ENCODE assay signal across 8 cellular contexts in the genomic region with DNA sequence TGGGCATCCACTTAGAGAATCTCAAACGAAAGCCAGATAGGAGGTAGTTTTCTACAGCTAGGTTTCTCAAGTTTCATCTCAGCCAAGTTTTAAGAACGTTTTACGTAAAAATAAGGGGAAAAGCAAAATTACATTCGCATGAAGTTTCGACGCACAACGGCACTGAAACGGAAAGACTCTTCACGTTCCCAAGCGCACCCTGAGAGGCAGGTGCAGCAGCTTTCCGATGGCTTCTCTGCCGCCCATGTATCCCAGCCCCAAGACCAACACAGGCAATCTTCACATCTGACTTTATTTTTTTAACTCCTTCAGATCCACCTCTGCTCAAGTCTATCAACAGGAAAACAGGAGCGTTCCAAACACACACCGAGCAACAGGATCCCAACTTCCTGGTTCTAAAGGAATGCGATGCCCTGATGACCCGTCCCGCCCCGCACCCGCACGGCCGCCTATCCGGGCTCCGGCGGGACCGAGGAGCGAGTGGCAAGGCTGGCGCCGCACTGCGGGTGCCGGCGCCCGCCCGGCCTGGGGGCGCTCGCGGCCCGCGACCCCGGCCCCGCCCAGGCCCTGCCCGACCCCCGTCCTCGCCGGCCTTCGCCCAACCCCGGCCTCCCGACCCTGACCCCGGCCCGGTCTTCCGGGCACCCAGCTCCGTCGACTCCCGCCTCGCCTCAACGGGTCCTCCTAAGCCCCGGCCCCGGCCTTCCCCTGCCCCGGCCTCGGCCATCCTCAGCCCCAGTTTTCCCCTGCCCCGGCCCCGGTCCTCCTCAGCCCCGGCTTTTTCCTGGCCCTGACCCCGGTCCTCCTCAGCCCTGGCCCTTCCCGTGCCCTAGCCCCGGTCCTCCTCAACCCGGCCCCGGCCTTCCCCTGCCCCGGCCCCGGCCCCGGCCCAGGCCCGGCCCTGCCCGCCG. TPM values are rescaled to one million over a fixed set of nuclear protein-coding genes. Genes with fewer than 3 reads are reported as not detected.
DNase-seq lines count a peak whose midpoint lies in the region; ATAC-seq lines count a peak whose summit lies in the region.

No MANE protein-coding gene starts in this region.

- peak overlapping the region; percentile 86 to 96 for H3K27ac Mint-ChIP-seq in T-cell
- peak overlapping the region; percentile 87 for H3K27ac Mint-ChIP-seq in central memory CD8-positive, alpha-beta T cell (ENCODE audit: low read depth)
- peak overlapping the region; percentile 95 for H3K27ac Mint-ChIP-seq in stimulated activated memory B cell treated with anti-CD40 and anti-IgM and Interleukin-4, amounts not matched to agents 10 μg/mL and 1 μg/mL and 100 μg/mL, for 72 hours

- H3K27me3 Mint-ChIP-seq in T-cell, result no peaks in the 10 kb centered on the region
- no peaks in the 10 kb centered on the region for H3K27me3 Mint-ChIP-seq in central memory CD8-positive, alpha-beta T cell
- H3K27me3 Mint-ChIP-seq in stimulated activated memory B cell treated with anti-CD40 and anti-IgM and Interleukin-4, amounts not matched to agents 10 μg/mL and 1 μg/mL and 100 μg/mL, for 72 hours, result peaks cover 15% of the 10 kb centered on the region

- CTCF ChIA-PET in T-cell (lab: Charles Lee), result interaction anchor here (0.6 to 1.0 kb wide), 3 partner anchors 15 to 120 kb away, joined by 3 to 5 read pairs (median 3); a partner anchor contains a TSS

- ATAC-seq in HG03196 (IDR thresholded peaks at IDR 0.05; ENCODE audit: unreplicated experiment) (peak; percentile 17), T-cell (replicated peaks in 1 of 4) (no peak), left colon (peak; percentile 55), GM18502 (IDR thresholded peaks at IDR 0.05; ENCODE audit: poor library complexity, unreplicated experiment) (no peak), GM18498 (IDR thresholded peaks at IDR 0.05; ENCODE audit: unreplicated experiment) (no peak)
- ATAC-seq in central memory CD8-positive, alpha-beta T cell (replicated peaks; ENCODE audit: extremely low read depth, poor library complexity, severe bottlenecking), result no peak
- no peak for ATAC-seq in stimulated activated memory B cell treated with anti-CD40 and anti-IgM and Interleukin-4, amounts not matched to agents 10 μg/mL and 1 μg/mL and 100 μg/mL, for 72 hours

- DNase-seq in ELR (ENCODE audit: low read depth) (peak; percentile 75), T-cell (peak in 18 of 34 experiments; percentile 3 to 35 (median 16)), left colon (peak; percentile 67 to 74)
- no peak for DNase-seq in central memory CD8-positive, alpha-beta T cell (ENCODE audit: low spot score in 2 of 2)

- intact Hi-C loops in left colon (cut with DNase I, micrococcal nuclease), result no loop called here

- H3K36me3 Mint-ChIP-seq in T-cell, result peaks cover 5% of the 10 kb centered on the region
- peaks cover 15% of the 10 kb centered on the region for H3K36me3 Mint-ChIP-seq in central memory CD8-positive, alpha-beta T cell (ENCODE audit: insufficient read depth)
- peaks cover 12% of the 10 kb centered on the region for H3K36me3 Mint-ChIP-seq in stimulated activated memory B cell treated with anti-CD40 and anti-IgM and Interleukin-4, amounts not matched to agents 10 μg/mL and 1 μg/mL and 100 μg/mL, for 72 hours

- POLR2A ChIA-PET in T-cell (lab: Charles Lee), result interaction anchor here in 1 of 2 donors (0.6 kb wide), 1 partner anchor 14 kb away, joined by 3 read pairs; no protein-coding TSS in a partner anchor

- no peaks in the 10 kb centered on the region for H3K9me3 Mint-ChIP-seq in T-cell
- no peaks in the 10 kb centered on the region for H3K9me3 Mint-ChIP-seq in central memory CD8-positive, alpha-beta T cell
- no peaks in the 10 kb centered on the region for H3K9me3 Mint-ChIP-seq in stimulated activated memory B cell treated with anti-CD40 and anti-IgM and Interleukin-4, amounts not matched to agents 10 μg/mL and 1 μg/mL and 100 μg/mL, for 72 hours

- peaks cover 42 to 50% (median 49%) of the 10 kb centered on the region in 3 donors for H3K4me1 Mint-ChIP-seq in T-cell
- H3K4me1 Mint-ChIP-seq in central memory CD8-positive, alpha-beta T cell, result peaks cover 35% of the 10 kb centered on the region
- peaks cover 53% of the 10 kb centered on the region for H3K4me1 Mint-ChIP-seq in stimulated activated memory B cell treated with anti-CD40 and anti-IgM and Interleukin-4, amounts not matched to agents 10 μg/mL and 1 μg/mL and 100 μg/mL, for 72 hours

- H3K4me3 Mint-ChIP-seq in T-cell, result peak overlapping the region; percentile 94 to 97 (median 96)
- peak overlapping the region; percentile 88 for H3K4me3 Mint-ChIP-seq in central memory CD8-positive, alpha-beta T cell
- H3K4me3 Mint-ChIP-seq in stimulated activated memory B cell treated with anti-CD40 and anti-IgM and Interleukin-4, amounts not matched to agents 10 μg/mL and 1 μg/mL and 100 μg/mL, for 72 hours, result peak overlapping the region; percentile 90

RNA-seq across cellular contexts. Expression of a gene that starts 0.8 kb away (rescaled TPM):
- 100 to 1,000 TPM in 1 of 5 donors, 10 to 100 TPM in 4; 77.2 to 108 (median 94.0) TPM for total RNA-seq in T-cell
- 100 to 1,000 TPM; 124 to 152 TPM for total RNA-seq in left colon

RNA-seq across cellular contexts. Expression of a gene that starts 57.6 kb away (rescaled TPM):
- total RNA-seq in T-cell (10 to 100 TPM; 44.6 to 59.1 (median 47.5) TPM), left colon (10 to 100 TPM; 22.7 to 35.6 TPM)

Comparison
In these comparisons a context has a peak if more than half of its experiments do, and no peak if none do; other contexts are left out.
1. DNase-seq: peak in ELR (single experiment), T-cell (18 of 34) and left colon (2 of 2); none in central memory CD8-positive, alpha-beta T cell (0 of 2).
2. ATAC-seq: peak in HG03196 (single experiment) and left colon (single experiment); none in T-cell (0 of 4), central memory CD8-positive, alpha-beta T cell (single experiment), stimulated activated memory B cell treated with anti-CD40 and anti-IgM and Interleukin-4, amounts not matched to agents 10 μg/mL and 1 μg/mL and 100 μg/mL, for 72 hours (single experiment), GM18502 (single experiment) and GM18498 (single experiment).
3. Peak in every context shown above with its lines, with median percentiles within 50 percentile points of each other: H3K27ac Mint-ChIP-seq and H3K4me3 Mint-ChIP-seq.